Comparison of ENCODE assay signal across 8 cellular contexts in the genomic region with DNA sequence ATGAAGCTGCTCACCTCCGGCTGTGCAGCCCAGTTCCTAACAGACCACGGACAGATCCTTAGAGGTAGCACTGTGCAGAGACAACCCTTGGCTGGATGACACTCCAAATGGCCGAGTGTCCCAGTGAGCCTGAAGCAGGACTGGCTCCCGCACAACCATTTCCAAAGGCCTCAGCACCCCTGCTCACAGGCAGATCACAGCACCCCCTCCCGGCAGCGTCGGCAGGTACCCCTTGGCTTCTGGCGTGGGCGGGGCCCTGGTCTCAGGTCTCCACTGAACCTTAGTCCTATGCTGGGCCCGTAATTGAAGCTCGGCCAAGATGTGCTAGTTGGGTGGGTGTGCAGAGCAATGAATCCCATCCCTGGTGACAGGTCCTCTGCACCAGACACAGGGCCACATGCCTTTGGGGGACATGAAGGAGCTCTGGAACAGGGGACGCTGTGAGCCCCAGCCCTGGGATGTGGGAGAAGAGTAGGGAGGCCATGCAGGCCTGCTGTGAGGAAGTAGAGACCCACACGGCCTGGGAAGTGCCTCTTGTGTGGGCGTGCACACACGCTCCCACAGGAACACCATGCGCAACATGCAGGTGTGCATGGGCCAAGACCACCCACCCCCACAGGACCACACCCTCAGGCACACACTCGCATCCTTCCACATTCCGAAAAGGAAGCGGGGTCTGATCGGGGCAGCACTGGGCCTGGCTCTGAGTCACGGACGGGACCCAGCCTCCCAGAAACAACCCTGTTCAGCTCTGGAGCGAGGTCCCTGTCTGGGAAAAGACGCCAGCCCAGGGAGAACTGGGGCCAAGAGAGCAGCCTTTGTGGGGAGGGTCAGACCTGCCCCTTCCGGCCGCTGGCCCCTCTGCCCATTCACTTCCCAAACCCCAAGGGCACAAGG. TPM values are rescaled to one million over a fixed set of nuclear protein-coding genes. Genes with fewer than 3 reads are reported as not detected.
DNase-seq lines count a peak whose midpoint lies in the region; ATAC-seq and TF ChIP-seq lines count a peak whose summit lies in the region.

No MANE protein-coding gene starts in this region.

- no peak overlapping the region for H4K8ac ChIP-seq in neuronal stem cell (ENCODE audit: low read depth, low read length)

- no peaks in the 10 kb centered on the region for H3K27me3 ChIP-seq in CD4-positive, alpha-beta T cell (ENCODE audit: control insufficient read depth, insufficient read depth, low read length)
- H3K27me3 ChIP-seq in NT2/D1 (ENCODE audit: insufficient read depth, insufficient read length) = peaks cover 10% of the 10 kb centered on the region
- peaks cover 6 to 69% (median 29%) of the 10 kb centered on the region in 3 experiments for H3K27me3 ChIP-seq in neuronal stem cell (ENCODE audit: control insufficient read depth in 3 of 3, insufficient read depth in 3 of 3, low read depth in 1 of 3, low read length in 3 of 3)
- no peaks in the 10 kb centered on the region for H3K27me3 ChIP-seq in thyroid gland

- peaks cover 48% of the 10 kb centered on the region for H3K36me3 Mint-ChIP-seq in CD4-positive, alpha-beta T cell (ENCODE audit: low read depth)
- H3K36me3 Mint-ChIP-seq in activated T-cell treated with anti-CD3 and anti-CD28 coated beads, Interleukin-2, amount 50 U/mL, for 72 hours (ENCODE audit: insufficient read depth in 2 of 2) = peaks cover 19 to 21% of the 10 kb centered on the region in 2 donors

- TF ChIP-seq CTCF in CD4-positive, alpha-beta T cell (IDR thresholded peaks at IDR 0.05) = no peak
- TF ChIP-seq CTCF in thyroid gland (IDR thresholded peaks at IDR 0.05) = no peak

- H3K9me3 ChIP-seq in CD4-positive, alpha-beta T cell (ENCODE audit: control insufficient read depth, low read length) = no peaks in the 10 kb centered on the region
- H3K9me3 ChIP-seq in NT2/D1 (ENCODE audit: insufficient read depth, low read length) (no peaks in the 10 kb centered on the region), neuronal stem cell (replicated peaks in 1 of 2; ENCODE audit: control insufficient read depth in 2 of 2, insufficient read depth in 1 of 2, low read depth in 1 of 2, low read length in 2 of 2) (no peaks in the 10 kb centered on the region), thyroid gland (no peaks in the 10 kb centered on the region)

- H2BK5ac ChIP-seq in neuronal stem cell (ENCODE audit: low read length) = no peak overlapping the region

- no peak for TF ChIP-seq POLR2A in thyroid gland (IDR thresholded peaks at IDR 0.05)

- H3K4me3 Mint-ChIP-seq in CD4-positive, alpha-beta T cell = peak overlapping the region; percentile 98
- peak overlapping the region; percentile 91 to 96 for H3K4me3 Mint-ChIP-seq in activated T-cell treated with anti-CD3 and anti-CD28 coated beads, Interleukin-2, amount 50 U/mL, for 72 hours

- H3K36me3 ChIP-seq in NT2/D1 (ENCODE audit: insufficient read depth, insufficient read length, low read length) (peaks cover 14% of the 10 kb centered on the region), neuronal stem cell (replicated peaks in 1 of 2; ENCODE audit: control insufficient read depth in 2 of 2, insufficient read depth in 2 of 2, low read length in 2 of 2) (no peaks in the 10 kb centered on the region), thyroid gland (no peaks in the 10 kb centered on the region)

- H3K23ac ChIP-seq in neuronal stem cell (ENCODE audit: low read depth, low read length, poor library complexity) = no peak overlapping the region

- peak overlapping the region; percentile 27 for H2BK15ac ChIP-seq in neuronal stem cell (ENCODE audit: low read length)

- H3K79me1 ChIP-seq in neuronal stem cell (ENCODE audit: low read depth, low read length) = peaks cover 4% of the 10 kb centered on the region

- no peak overlapping the region for H2BK120ac ChIP-seq in neuronal stem cell (ENCODE audit: low read depth, low read length)

- peak; percentile 11 for ATAC-seq in CD4-positive, alpha-beta T cell (ENCODE audit: poor library complexity)
- ATAC-seq in activated T-cell treated with anti-CD3 and anti-CD28 coated beads, Interleukin-2, amount 50 U/mL, for 72 hours (replicated peaks in 1 of 2) = peak; percentile 3 to 5
- no peak for ATAC-seq in HG03108 (IDR thresholded peaks at IDR 0.05; ENCODE audit: unreplicated experiment)
- no peak for ATAC-seq in HG03045 (IDR thresholded peaks at IDR 0.05; ENCODE audit: unreplicated experiment)

- no peaks in the 10 kb centered on the region for H3K27me3 Mint-ChIP-seq in CD4-positive, alpha-beta T cell
- H3K27me3 Mint-ChIP-seq in activated T-cell treated with anti-CD3 and anti-CD28 coated beads, Interleukin-2, amount 50 U/mL, for 72 hours (ENCODE audit: low read depth) = no peaks in the 10 kb centered on the region

- no peak overlapping the region for H3K4me2 ChIP-seq in neuronal stem cell (ENCODE audit: insufficient read depth, low read length, poor library complexity, severe bottlenecking)

- no peaks in the 10 kb centered on the region for H3K9me3 Mint-ChIP-seq in CD4-positive, alpha-beta T cell
- no peaks in the 10 kb centered on the region for H3K9me3 Mint-ChIP-seq in activated T-cell treated with anti-CD3 and anti-CD28 coated beads, Interleukin-2, amount 50 U/mL, for 72 hours

- H3K18ac ChIP-seq in neuronal stem cell (ENCODE audit: low read length) = peak overlapping the region; percentile 24

- no peak overlapping the region for H3K4ac ChIP-seq in neuronal stem cell (ENCODE audit: low read length)

- H3K14ac ChIP-seq in neuronal stem cell (ENCODE audit: low read length) = no peak overlapping the region

- H3K4me3 ChIP-seq in NT2/D1 (ENCODE audit: insufficient read length, low read depth) (no peak overlapping the region), neuronal stem cell (ENCODE audit: low read length in 2 of 2) (no peak overlapping the region), thyroid gland (replicated peaks in 1 of 3) (no peak overlapping the region)

- H2BK12ac ChIP-seq in neuronal stem cell (ENCODE audit: low read length) = no peak overlapping the region

- H2AFZ ChIP-seq in neuronal stem cell (ENCODE audit: low read length) = no peak overlapping the region

- H3K4me1 Mint-ChIP-seq in CD4-positive, alpha-beta T cell (ENCODE audit: low read depth) = peaks cover 66% of the 10 kb centered on the region
- peaks cover 64% of the 10 kb centered on the region for H3K4me1 Mint-ChIP-seq in activated T-cell treated with anti-CD3 and anti-CD28 coated beads, Interleukin-2, amount 50 U/mL, for 72 hours (ENCODE audit: low read depth)

- CTCF ChIA-PET in CD4-positive, alpha-beta T cell (lab: Charles Lee) = interaction anchor here (0.9 to 15.2 kb wide), 8 partner anchors 16 to 202 kb away, joined by 3 to 229 read pairs (median 4); no protein-coding TSS in a partner anchor

- POLR2A ChIA-PET in CD4-positive, alpha-beta T cell (lab: Charles Lee) = interaction anchor here (1.2 to 13.8 kb wide), 5 partner anchors 16 to 150 kb away, joined by 4 to 199 read pairs (median 64); a partner anchor contains a TSS

- DNase-seq in CD4-positive, alpha-beta T cell = peak in 7 of 10 experiments; percentile 39 to 73 (median 63)
- DNase-seq in NT2/D1 (ENCODE audit: low read depth, low spot score) (no peak), neuronal stem cell (ENCODE audit: low spot score) (no peak), NCI-H1105 (lab: John Stamatoyannopoulos, UW) (no peak), thyroid gland (no peak)
- DNase-seq in activated T-cell treated with anti-CD3 and anti-CD28 coated beads, Interleukin-2, amount 50 U/mL, for 72 hours = peak; percentile 84 to 86

- H3K9ac ChIP-seq in NT2/D1 (ENCODE audit: insufficient read length, low read depth) (peak overlapping the region; percentile 18), neuronal stem cell (ENCODE audit: low read depth, low read length, poor library complexity) (no peak overlapping the region)

- peak overlapping the region; percentile 32 for H3K27ac ChIP-seq in CD4-positive, alpha-beta T cell (ENCODE audit: low read depth, low read length)
- H3K27ac ChIP-seq in neuronal stem cell (replicated peaks; ENCODE audit: low read length) = no peak overlapping the region
- H3K27ac ChIP-seq in thyroid gland = no peak overlapping the region

- intact Hi-C loops in CD4-positive, alpha-beta T cell (cut with DNase I, micrococcal nuclease) = loop anchor here (2.0 to 5.0 kb wide), 3 partner anchors 16 to 365 kb away; a partner anchor contains a TSS
- intact Hi-C loops in thyroid gland (cut with DNase I) = no loop called here

- peak overlapping the region; percentile 98 for H3K27ac Mint-ChIP-seq in CD4-positive, alpha-beta T cell
- peak overlapping the region; percentile 91 for H3K27ac Mint-ChIP-seq in activated T-cell treated with anti-CD3 and anti-CD28 coated beads, Interleukin-2, amount 50 U/mL, for 72 hours

- no CpG with 5 or more reads among the region's 26 CpGs for WGBS in neuronal stem cell (ENCODE audit: extremely low coverage in 2 of 2, insufficient read length in 2 of 2, insufficient replicate concordance in 1 of 2), 2 donors
- 78 to 86% methylated on average over 15 to 16 of the region's 26 CpGs for WGBS in thyroid gland, 2 donors

- peak overlapping the region; percentile 18 for H2AK5ac ChIP-seq in neuronal stem cell (ENCODE audit: low read depth, low read length)

- no peak overlapping the region for H4K91ac ChIP-seq in neuronal stem cell (ENCODE audit: low read depth, low read length, poor library complexity)

- H3K4me1 ChIP-seq in NT2/D1 (ENCODE audit: insufficient read depth, insufficient read length) (peaks cover 23% of the 10 kb centered on the region), neuronal stem cell (ENCODE audit: control insufficient read depth in 2 of 2, insufficient read depth in 1 of 2, low read depth in 1 of 2, low read length in 2 of 2) (peaks cover 8 to 10% of the 10 kb centered on the region in 2 donors), thyroid gland (peaks cover 7 to 16% of the 10 kb centered on the region in 2 donors)

RNA-seq across cellular contexts. Expression of a gene that starts 2.8 kb away (rescaled TPM):
- total RNA-seq in CD4-positive, alpha-beta T cell = 100 to 1,000 TPM; 728 to 730 TPM
- total RNA-seq in activated T-cell treated with anti-CD3 and anti-CD28 coated beads, Interleukin-2, amount 50 U/mL, for 72 hours = 100 to 1,000 TPM; 340 to 388 TPM
- polyA plus RNA-seq in neuronal stem cell (2013, experiment 1 of 2) = 0.59 TPM
- 0.58 TPM for polyA plus RNA-seq in neuronal stem cell (2013, experiment 2 of 2)
- total RNA-seq in thyroid gland = 1 to 10 TPM; 2.2 to 8.4 (median 2.4) TPM

RNA-seq across cellular contexts. Expression of a gene that starts 4.2 kb away (rescaled TPM):
- 1 to 10 TPM; 5.0 to 6.5 TPM for total RNA-seq in CD4-positive, alpha-beta T cell
- total RNA-seq in activated T-cell treated with anti-CD3 and anti-CD28 coated beads, Interleukin-2, amount 50 U/mL, for 72 hours = 1 to 10 TPM; 8.1 to 9.1 TPM
- not detected for polyA plus RNA-seq in neuronal stem cell (2013, experiment 1 of 2)
- 0.04 TPM for polyA plus RNA-seq in neuronal stem cell (2013, experiment 2 of 2)
- total RNA-seq in thyroid gland = not detected

RNA-seq across cellular contexts. Expression of a gene that starts 26.1 kb away (rescaled TPM):
- total RNA-seq in CD4-positive, alpha-beta T cell = under 1 TPM; 0.52 to 0.84 TPM
- total RNA-seq in activated T-cell treated with anti-CD3 and anti-CD28 coated beads, Interleukin-2, amount 50 U/mL, for 72 hours = 1 to 10 TPM; 1.7 to 2.1 TPM
- 3.6 TPM for polyA plus RNA-seq in neuronal stem cell (2013, experiment 1 of 2)
- 3.7 TPM for polyA plus RNA-seq in neuronal stem cell (2013, experiment 2 of 2)
- 1 to 10 TPM in 2 of 4 donors, under 1 TPM in 2; 0.13 to 2.1 (median 1.0) TPM for total RNA-seq in thyroid gland

Comparison
In these comparisons a context has a peak if more than half of its experiments do, and no peak if none do; other contexts are left out.
1. ATAC-seq: peak in CD4-positive, alpha-beta T cell (single experiment) and activated T-cell treated with anti-CD3 and anti-CD28 coated beads, Interleukin-2, amount 50 U/mL, for 72 hours (2 of 2); none in HG03108 (single experiment) and HG03045 (single experiment).
2. DNase-seq: peak in CD4-positive, alpha-beta T cell (7 of 10) and activated T-cell treated with anti-CD3 and anti-CD28 coated beads, Interleukin-2, amount 50 U/mL, for 72 hours (2 of 2); none in NT2/D1 (single experiment), neuronal stem cell (single experiment), NCI-H1105 (single experiment) and thyroid gland (0 of 2).
3. RNA of a gene that starts 2.8 kb away (total RNA-seq): 728 to 730 TPM in CD4-positive, alpha-beta T cell and 340 to 388 TPM in activated T-cell treated with anti-CD3 and anti-CD28 coated beads, Interleukin-2, amount 50 U/mL, for 72 hours; 2.2 to 8.4 TPM in thyroid gland; every median in the first group is over 10 times any median in the second.
4. RNA of a gene that starts 4.2 kb away (total RNA-seq): 8.1 to 9.1 TPM in activated T-cell treated with anti-CD3 and anti-CD28 coated beads, Interleukin-2, amount 50 U/mL, for 72 hours and 5.0 to 6.5 TPM in CD4-positive, alpha-beta T cell; not detected in thyroid gland; every median in the first group is over 4 times any median in the second.